Comparison of ENCODE assay signal across 29 cellular contexts in genomic region chr3:69408542-69408941, GRCh38.
"Had no signal": no experiment of that assay in that cellular context is flagged by ENCODE, and none has a peak within 500 bp of the region (broad histone marks: within the 10 kb centered on the region; RNA-seq: fewer than 3 reads in every experiment).

No MANE protein-coding gene starts in this region.

- DNase-seq: activated CD4-positive, alpha-beta T cell treated with anti-CD3 and anti-CD28 coated beads for 1 hour; activated CD4-positive, alpha-beta T cell treated with anti-CD3 and anti-CD28 coated beads for 48 hours; activated CD4-positive, CD25-positive, alpha-beta regulatory T cell; activated CD8-positive, alpha-beta T cell treated with anti-CD3 and anti-CD28 coated beads for 36 hours; activated gamma-delta T cell treated with Interleukin-2 at 50 U/mL for 16 hours; activated naive CD4-positive, alpha-beta T cell treated with anti-CD3 and anti-CD28 coated beads for 36 hours; activated T-cell treated with anti-CD3 and anti-CD28 coated beads, Interleukin-2, amount 50 U/mL, for 24 hours; Kasumi-1; KG1; MG63; NCI-H1048; NCI-H1105 treated with DMSO at 0.1 percent for 48 hours; NCI-H1436; NCI-H1694; NCI-H1930; NCI-H2081 treated with DMSO at 0.1 percent for 48 hours; NCI-H226; NCI-H446 treated with DMSO at 0.1 percent for 48 hours; NCI-H524; OCI-M1; SHP77; SJCRH30; T1000; WERI-Rb-1 had no signal

- H3K36me3 Mint-ChIP-seq: activated naive CD4-positive, alpha-beta T cell treated with anti-CD3 and anti-CD28 coated beads, Interleukin-2, amount 50 U/mL, for 72 hours had no signal

- H3K36me3 ChIP-seq: adrenal gland, breast epithelium, MG63, SJCRH30, WERI-Rb-1 had no signal

- H3K4me3 Mint-ChIP-seq: activated CD8-positive, alpha-beta T cell treated with anti-CD3 and anti-CD28 coated beads for 36 hours; activated naive CD4-positive, alpha-beta T cell treated with anti-CD3 and anti-CD28 coated beads for 36 hours; activated T-cell treated with anti-CD3 and anti-CD28 coated beads, Interleukin-2, amount 50 U/mL, for 24 hours had no signal

- ATAC-seq: activated CD8-positive, alpha-beta T cell treated with anti-CD3 and anti-CD28 coated beads for 36 hours; activated naive CD4-positive, alpha-beta T cell treated with anti-CD3 and anti-CD28 coated beads, Interleukin-2, amount 50 U/mL, for 72 hours; body of pancreas had no signal

- H3K4me3 ChIP-seq: adrenal gland, body of pancreas, breast epithelium, MG63, SJCRH30, SK-N-MC had no signal

- H3K27ac ChIP-seq: body of pancreas, SJCRH30, SK-N-MC, WERI-Rb-1 had no signal

- H3K9me3 ChIP-seq: adrenal gland, body of pancreas, MG63, SJCRH30 had no signal

- H3K27ac Mint-ChIP-seq: activated CD8-positive, alpha-beta T cell treated with anti-CD3 and anti-CD28 coated beads for 36 hours; activated naive CD4-positive, alpha-beta T cell treated with anti-CD3 and anti-CD28 coated beads for 36 hours; activated naive CD4-positive, alpha-beta T cell treated with anti-CD3 and anti-CD28 coated beads, Interleukin-2, amount 50 U/mL, for 72 hours; activated T-cell treated with anti-CD3 and anti-CD28 coated beads, Interleukin-2, amount 50 U/mL, for 24 hours had no signal

- H3K4me1 ChIP-seq: adrenal gland, body of pancreas, SJCRH30 had no signal

- H3K27me3 ChIP-seq: adrenal gland, body of pancreas, breast epithelium, MG63, SJCRH30 had no signal
